ENCODE assay signal across 2 cellular contexts in genomic region chr5:176757569-176757968, GRCh38. TPM values are rescaled to one million over a fixed set of nuclear protein-coding genes. Genes with fewer than 3 reads are reported as not detected.
"Had no signal": no experiment of that assay in that cellular context is flagged by ENCODE, and none has a peak within 500 bp of the region (broad histone marks: within the 10 kb centered on the region; RNA-seq: fewer than 3 reads in every experiment).

No MANE protein-coding gene starts in this region.

RNA-seq across cellular contexts. Expression of gene UNC5A, which starts 52.8 kb away (rescaled TPM):
- total RNA-seq: GM23248, HFFc6 had no signal
- polyA plus RNA-seq: GM23248 had no signal
